1 cellular context compared by ENCODE assay signal in genomic region chr6:158611600-158612041, GRCh38.
TF ChIP-seq lines count a peak whose summit lies in the region.

No MANE protein-coding gene starts in this region.

TF ChIP-seq in H1, 55 proteins besides CTCF, POLR2A, EP300 and RAD21:
- TF ChIP-seq MAFK (IDR thresholded peaks at IDR 0.05; ENCODE audit: low read depth, low read length) (no peak), USF2 (IDR thresholded peaks at IDR 0.05; ENCODE audit: low read length) (no peak), RBBP5 (IDR thresholded peaks at IDR 0.05; ENCODE audit: borderline replicate concordance, low read depth, low read length) (peak; percentile 98; the same call in 1 of the 2 replicates), ATF2 (IDR thresholded peaks at IDR 0.05; ENCODE audit: low read length) (no peak), BCL11A (IDR thresholded peaks at IDR 0.05; ENCODE audit: low read depth in 2 of 2, low read length in 2 of 2) (no peak), SUZ12 (IDR thresholded peaks at IDR 0.05; ENCODE audit: low read length) (no peak), ASH2L (IDR thresholded peaks at IDR 0.05; ENCODE audit: low read length) (peak; percentile 99), HDAC2 (IDR thresholded peaks at IDR 0.05; ENCODE audit: borderline replicate concordance in 1 of 2, low read depth in 2 of 2, low read length in 2 of 2) (0 out of 4 replicates have a peak, but pooled peaks of 1 of the 2 experiments have one; percentile 34), TBP (IDR thresholded peaks at IDR 0.05; ENCODE audit: low read depth, low read length) (peak; percentile 38; the same call in 1 of the 2 replicates), YY1 (IDR thresholded peaks at IDR 0.05; ENCODE audit: low read depth, low read length) (no peak), TEAD4 (IDR thresholded peaks at IDR 0.05; ENCODE audit: low read depth, low read length) (peak; percentile 96), RFX5 (IDR thresholded peaks at IDR 0.05; ENCODE audit: borderline replicate concordance, low read depth, low read length) (no peak), SP1 (IDR thresholded peaks at IDR 0.05; ENCODE audit: low read depth, low read length) (peak; percentile 48; the same call in 1 of the 2 replicates), CTBP2 (IDR thresholded peaks at IDR 0.05; ENCODE audit: borderline replicate concordance, insufficient read depth, insufficient read length, low read length) (no peak)
TF ChIP-seq in H1: peak in this region for 6.
